In the genomic region with DNA sequence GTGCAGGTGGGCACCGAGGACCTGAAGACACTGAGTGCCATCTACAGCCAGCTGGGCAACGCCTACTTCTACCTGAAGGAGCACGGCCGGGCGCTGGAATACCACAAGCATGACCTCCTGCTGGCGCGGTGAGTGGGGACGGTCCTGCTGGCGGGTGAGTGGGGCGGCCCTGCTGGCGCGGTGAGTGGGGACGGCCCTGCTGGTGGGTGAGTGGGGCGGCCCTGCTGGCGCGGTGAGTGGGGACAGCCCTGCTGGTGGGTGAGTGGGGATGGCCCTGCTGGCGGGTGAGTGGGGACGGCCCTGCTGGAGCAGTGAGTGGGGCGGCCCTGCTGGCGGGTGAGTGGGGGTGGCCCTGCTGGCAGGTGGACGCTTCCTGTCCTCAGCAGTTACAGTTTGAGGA, we compare ENCODE assay signal across 3 cellular contexts.
TF ChIP-seq lines count a peak whose summit lies in the region.

No MANE protein-coding gene starts in this region.

TF ChIP-seq in HEK293, 187 proteins besides CTCF, POLR2A, EP300 and RAD21:
- TF ChIP-seq HIC1 (tag by site-specific recombination; IDR thresholded peaks at IDR 0.05) (peak; percentile 12; the same call in 1 of the 2 replicates), TRIM28 (IDR thresholded peaks at IDR 0.05; ENCODE audit: borderline replicate concordance, low read length) (no peak), ZNF266 (tag by site-specific recombination; IDR thresholded peaks at IDR 0.05; ENCODE audit: low read depth) (no peak), ZFHX2 (tag by site-specific recombination; conservative IDR thresholded peaks at IDR 0.05) (0 out of 2 replicates have a peak, but pooled peaks have one; percentile 17), EGR2 (tag by site-specific recombination; IDR thresholded peaks at IDR 0.05; ENCODE audit: low read depth) (peak; percentile 66), ZNF830 (tag by site-specific recombination; IDR thresholded peaks at IDR 0.05; ENCODE audit: low read depth) (no peak)

TF ChIP-seq in H1, 55 proteins besides CTCF, POLR2A, EP300 and RAD21 (continues in another document):
- TF ChIP-seq HDAC2 (IDR thresholded peaks at IDR 0.05; ENCODE audit: borderline replicate concordance in 1 of 2, low read depth in 2 of 2, low read length in 2 of 2) (no peak), SP2 (IDR thresholded peaks at IDR 0.05; ENCODE audit: low read length) (no peak), TEAD4 (IDR thresholded peaks at IDR 0.05; ENCODE audit: low read depth, low read length) (no peak), SUZ12 (IDR thresholded peaks at IDR 0.05; ENCODE audit: low read length) (no peak), FOSL1 (IDR thresholded peaks at IDR 0.05; ENCODE audit: insufficient read depth, low read depth, low read length) (no peak), KDM4A (IDR thresholded peaks at IDR 0.05; ENCODE audit: low read depth, low read length, severe bottlenecking) (no peak), CREB1 (IDR thresholded peaks at IDR 0.05) (no peak), EZH2 (IDR thresholded peaks at IDR 0.05; ENCODE audit: low read depth, low read length, severe bottlenecking) (no peak), RNF2 (IDR thresholded peaks at IDR 0.05; ENCODE audit: borderline replicate concordance, low read depth, low read length, missing control alignments, poor library complexity, severe bottlenecking) (no peak), SIRT6 (IDR thresholded peaks at IDR 0.05; ENCODE audit: low read length) (no peak), JUN (IDR thresholded peaks at IDR 0.05; ENCODE audit: low read depth, low read length) (no peak)
- TF ChIP-seq, protein P1, sequence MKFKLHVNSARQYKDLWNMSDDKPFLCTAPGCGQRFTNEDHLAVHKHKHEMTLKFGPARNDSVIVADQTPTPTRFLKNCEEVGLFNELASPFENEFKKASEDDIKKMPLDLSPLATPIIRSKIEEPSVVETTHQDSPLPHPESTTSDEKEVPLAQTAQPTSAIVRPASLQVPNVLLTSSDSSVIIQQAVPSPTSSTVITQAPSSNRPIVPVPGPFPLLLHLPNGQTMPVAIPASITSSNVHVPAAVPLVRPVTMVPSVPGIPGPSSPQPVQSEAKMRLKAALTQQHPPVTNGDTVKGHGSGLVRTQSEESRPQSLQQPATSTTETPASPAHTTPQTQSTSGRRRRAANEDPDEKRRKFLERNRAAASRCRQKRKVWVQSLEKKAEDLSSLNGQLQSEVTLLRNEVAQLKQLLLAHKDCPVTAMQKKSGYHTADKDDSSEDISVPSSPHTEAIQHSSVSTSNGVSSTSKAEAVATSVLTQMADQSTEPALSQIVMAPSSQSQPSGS (IDR thresholded peaks at IDR 0.05; ENCODE audit: low read length) = no peak

TF ChIP-seq in GM12891, 5 proteins besides CTCF, POLR2A, EP300 and RAD21:
- TF ChIP-seq TAF1 (IDR thresholded peaks at IDR 0.05; ENCODE audit: low read depth, low read length) = no peak
